Comparison of ENCODE assay signal across 7 cellular contexts in the genomic region with DNA sequence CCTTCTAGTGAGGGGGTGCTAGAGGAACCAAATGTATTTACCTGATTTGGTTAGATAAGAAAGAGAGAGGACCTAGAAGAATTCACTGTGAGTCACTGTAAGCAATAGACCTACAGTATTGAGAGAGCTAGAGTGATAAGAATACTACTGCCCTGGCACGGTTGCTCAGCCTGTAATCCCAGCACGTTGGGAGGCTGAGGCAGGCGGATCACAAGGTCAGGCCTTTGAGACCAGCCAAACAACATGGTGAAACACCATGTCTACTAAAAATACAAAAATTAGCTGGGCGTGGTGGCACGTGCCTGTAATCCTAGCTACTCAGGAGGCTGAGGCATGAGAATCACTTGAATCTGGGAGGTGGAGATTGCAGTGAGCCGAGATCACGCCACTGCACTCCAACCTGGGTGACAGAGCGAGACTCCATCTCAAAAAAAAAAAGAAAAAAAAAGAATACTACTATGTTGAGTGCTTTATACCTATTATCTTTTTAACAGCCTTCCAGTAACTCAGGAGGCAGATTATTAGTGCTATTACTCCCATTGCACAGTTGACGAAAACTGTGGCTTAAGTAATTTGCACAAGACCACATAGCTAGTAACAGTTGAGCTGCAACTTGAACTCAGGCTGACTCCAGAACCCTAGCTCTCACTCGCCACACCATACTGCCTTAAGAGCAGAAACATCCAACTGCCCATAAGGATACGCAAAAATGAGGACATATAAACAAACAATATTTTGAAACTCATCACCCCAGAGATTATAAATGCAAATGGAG.
A peak's percentile ranks its signal among the peaks of the same experiment; 100 is the strongest.
DNase-seq lines count a peak whose midpoint lies in the region; ATAC-seq and TF ChIP-seq lines count a peak whose summit lies in the region.
"Not testable (repeated sequence)": the region's sequence is repeated elsewhere in the genome, so short reads cannot be mapped to it uniquely, and the experiment has no call there.

No MANE protein-coding gene starts in this region.

- peaks cover 18% of the 10 kb centered on the region; the same call in 1 of the 2 replicates for H3F3A ChIP-seq in PC-9 (ENCODE audit: insufficient read depth, low read depth)

- intact Hi-C loops in PC-9 (cut with micrococcal nuclease; ENCODE audit: unreplicated experiment), result loop anchor here (10.0 kb wide), 1 partner anchor 148 kb away; no protein-coding TSS in a partner anchor

- ATAC-seq in GM18502 (IDR thresholded peaks at IDR 0.05; ENCODE audit: poor library complexity, unreplicated experiment) (peak; percentile 40), HG02763 (IDR thresholded peaks at IDR 0.05; ENCODE audit: unreplicated experiment) (peak; percentile 56)

- H3K36me3 Mint-ChIP-seq in IgD-negative memory B cell, result peaks cover 13% of the 10 kb centered on the region
- H3K36me3 Mint-ChIP-seq in activated naive CD8-positive, alpha-beta T cell, result peaks cover 28% of the 10 kb centered on the region

- peaks cover 13 to 24% (median 18%) of the 10 kb centered on the region in 3 donors for H3K4me1 Mint-ChIP-seq in IgD-negative memory B cell
- peaks cover 64% of the 10 kb centered on the region for H3K4me1 Mint-ChIP-seq in activated naive CD8-positive, alpha-beta T cell (ENCODE audit: low read depth)

- peak; percentile 15 to 46 for DNase-seq in PC-9
- peak; percentile 11 for DNase-seq in fibroblast of pulmonary artery (ENCODE audit: low read depth)

- peak overlapping the region in 1 of 3 donors; percentile 3 for H3K27ac Mint-ChIP-seq in IgD-negative memory B cell
- H3K27ac Mint-ChIP-seq in activated naive CD8-positive, alpha-beta T cell, result peak overlapping the region; percentile 4

- POLR2A ChIA-PET in PC-9 (lab: Charles Lee; ENCODE audit: unreplicated experiment), result interaction anchor here (0.6 kb wide), 1 partner anchor 15 kb away, joined by 3 read pairs; no protein-coding TSS in a partner anchor

- H3K4me1 ChIP-seq in PC-9 (replicated peaks; ENCODE audit: insufficient read depth), result peaks cover 37% of the 10 kb centered on the region
- H3K4me1 ChIP-seq in mesodermal cell (ENCODE audit: control insufficient read depth, insufficient read depth, low read length, poor library complexity, severe bottlenecking), result not testable (repeated sequence)

- not testable (repeated sequence) for H3K36me3 ChIP-seq in PC-9 (ENCODE audit: low read depth); mesodermal cell (ENCODE audit: control insufficient read depth, insufficient read depth, low read length)

- H3K4me3 ChIP-seq in PC-9; fibroblast of pulmonary artery (replicated peaks; ENCODE audit: low read depth, low read length); mesodermal cell (ENCODE audit: extremely low read depth, insufficient read depth, low read length, poor library complexity, severe bottlenecking): not testable (repeated sequence)

- H3K27me3 Mint-ChIP-seq in IgD-negative memory B cell; activated naive CD8-positive, alpha-beta T cell: not testable (repeated sequence)

- not testable (repeated sequence) for H3K4me2 ChIP-seq in PC-9

- not testable (repeated sequence) for H3K9me3 Mint-ChIP-seq in IgD-negative memory B cell; activated naive CD8-positive, alpha-beta T cell (ENCODE audit: low read depth)

- H3K27ac ChIP-seq in PC-9 (peak overlapping the region; percentile 14), mesodermal cell (ENCODE audit: low read depth, low read length, severe bottlenecking) (peak overlapping the region; percentile 24)

- H3K79me2 ChIP-seq in PC-9 (ENCODE audit: low read depth), result not testable (repeated sequence)

- H4K20me1 ChIP-seq in PC-9 (ENCODE audit: insufficient read depth), result not testable (repeated sequence)

- not testable (repeated sequence) for H3K9me3 ChIP-seq in PC-9 (ENCODE audit: insufficient read depth, low read depth); mesodermal cell (ENCODE audit: control insufficient read depth, low read length)

- CTCF ChIA-PET in PC-9 (lab: Charles Lee), result interaction anchor here (0.6 kb wide), 1 partner anchor 131 kb away, joined by 3 read pairs; no protein-coding TSS in a partner anchor

- H3K27me3 ChIP-seq in PC-9 (ENCODE audit: insufficient read depth, low read depth), result not testable (repeated sequence)

- H3K4me3 Mint-ChIP-seq in IgD-negative memory B cell, result peak overlapping the region in 3 of 4 donors; percentile 23 to 53 (median 23)
- H3K4me3 Mint-ChIP-seq in activated naive CD8-positive, alpha-beta T cell, result not testable (repeated sequence)

- H2AFZ ChIP-seq in PC-9, result not testable (repeated sequence)

- not testable (repeated sequence) for H3K9me2 ChIP-seq in PC-9 (ENCODE audit: insufficient read depth)

- WGBS in mesodermal cell (ENCODE audit: insufficient coverage in 2 of 2), 2 experiments, result 81 to 92% methylated on average over 5 to 6 of the region's 11 CpGs

- BruUV-seq in PC-9 (replicated peaks; lab: Mats Ljungman, UMichigan), result not testable (repeated sequence)

- not testable (repeated sequence) for TF ChIP-seq CTCF in PC-9 (conservative IDR thresholded peaks at IDR 0.05); fibroblast of pulmonary artery (IDR thresholded peaks at IDR 0.05; ENCODE audit: low read length, missing control alignments)
